In genomic region chr11:86790073-86790727, GRCh38 we compare ENCODE assay signal across 29 cellular contexts. TPM values are rescaled to one million over a fixed set of nuclear protein-coding genes. Genes with fewer than 3 reads are reported as not detected.
DNase-seq lines count a peak whose midpoint lies in the region; ATAC-seq, FAIRE-seq and TF ChIP-seq lines count a peak whose summit lies in the region.
"Had no signal": no experiment of that assay in that cellular context is flagged by ENCODE, and none has a peak within 500 bp of the region (broad histone marks: within the 10 kb centered on the region; RNA-seq: fewer than 3 reads in every experiment).

No MANE protein-coding gene starts in this region.

- H3K36me3 ChIP-seq in HCT116 (ENCODE audit: control insufficient read depth in 1 of 2, insufficient read depth in 2 of 2, low read length in 2 of 2) (no peaks in the 10 kb centered on the region), hepatocyte (replicated peaks; ENCODE audit: insufficient read depth, low read depth) (no peaks in the 10 kb centered on the region), MM.1S (replicated peaks; ENCODE audit: insufficient read depth, low read length) (no peaks in the 10 kb centered on the region), endodermal cell (ENCODE audit: control insufficient read depth, insufficient read depth, low read length) (no peaks in the 10 kb centered on the region)
- H3K36me3 ChIP-seq: breast epithelium, colonic mucosa, Peyer's patch, SJCRH30, upper lobe of left lung had no signal

- no peak overlapping the region for H3K4me3 Mint-ChIP-seq in endodermal cell
- H3K4me3 Mint-ChIP-seq: activated CD4-positive, alpha-beta memory T cell treated with anti-CD3 and anti-CD28 coated beads for 36 hours; HFFc6; naive thymus-derived CD8-positive, alpha-beta T cell had no signal

- H3K9me3 ChIP-seq in A549 (no peaks in the 10 kb centered on the region), HCT116 (ENCODE audit: control insufficient read depth in 1 of 2, insufficient read depth in 1 of 2, low read depth in 1 of 2, low read length in 2 of 2) (no peaks in the 10 kb centered on the region), hepatocyte (ENCODE audit: low read depth) (no peaks in the 10 kb centered on the region), MM.1S (replicated peaks; ENCODE audit: insufficient read depth, low read length) (no peaks in the 10 kb centered on the region), endodermal cell (ENCODE audit: control insufficient read depth, low read length) (no peaks in the 10 kb centered on the region)
- H3K9me3 ChIP-seq: breast epithelium, colonic mucosa, Peyer's patch, SJCRH30, upper lobe of left lung had no signal

- H3K27ac ChIP-seq in A549 (peak overlapping the region; percentile 44 to 76; a peak in 5 of 6 replicates), HCT116 (ENCODE audit: low read depth, low read length) (no peak overlapping the region), hepatocyte (peak overlapping the region; percentile 59), MM.1S (ENCODE audit: low read length) (no peak overlapping the region), endodermal cell (ENCODE audit: low read depth, low read length) (no peak overlapping the region)
- H3K27ac ChIP-seq: breast epithelium, colonic mucosa, Peyer's patch, SJCRH30, upper lobe of left lung had no signal

- H3K9me2 ChIP-seq in HCT116 (ENCODE audit: insufficient read depth) (no peaks in the 10 kb centered on the region), hepatocyte (replicated peaks; ENCODE audit: insufficient read depth) (no peaks in the 10 kb centered on the region), MM.1S (replicated peaks; ENCODE audit: insufficient read depth, low read length) (no peaks in the 10 kb centered on the region)

- TF ChIP-seq POLR2A in A549 (IDR thresholded peaks at IDR 0.05; ENCODE audit: low read length), result no peak
- TF ChIP-seq POLR2A in HCT116 (IDR thresholded peaks at IDR 0.05; ENCODE audit: borderline replicate concordance, extremely low read depth, insufficient read depth, insufficient read length), result no peak

- no peaks in the 10 kb centered on the region for H3F3A ChIP-seq in MM.1S (ENCODE audit: insufficient read depth, low read length)

- no peaks in the 10 kb centered on the region for H3K79me2 ChIP-seq in HCT116 (ENCODE audit: insufficient read depth, low read length)
- no peaks in the 10 kb centered on the region for H3K79me2 ChIP-seq in hepatocyte
- no peaks in the 10 kb centered on the region for H3K79me2 ChIP-seq in MM.1S (ENCODE audit: low read length)

- peak in 1 of 2 experiments; percentile 75; a peak in 2 of 5 replicates for TF ChIP-seq EP300 in A549 (IDR thresholded peaks at IDR 0.05)

- intact Hi-C loops in HCT116 (cut with micrococcal nuclease), result no loop called here

- DNase-seq in A549 (ENCODE audit: low read depth in 1 of 2, low spot score in 1 of 2), result peak in 1 of 2 experiments; percentile 85
- DNase-seq in HCT116 (ENCODE audit: low read depth, low spot score), result no peak
- peak; percentile 91 for DNase-seq in OCI-M1 (lab: John Stamatoyannopoulos, UW)
- peak; percentile 44 for DNase-seq in hepatocyte (ENCODE audit: low spot score)
- no peak for DNase-seq in MM.1S
- DNase-seq in endodermal cell, result no peak
- DNase-seq in NCI-H1105 (lab: John Stamatoyannopoulos, UW), result no peak
- DNase-seq in activated naive CD4-positive, alpha-beta T cell treated with Interleukin-2 at 50 U/mL for 16 hours, result no peak
- DNase-seq: activated CD4-positive, alpha-beta memory T cell treated with anti-CD3 and anti-CD28 coated beads for 36 hours; activated CD4-positive, CD25-positive, alpha-beta regulatory T cell treated with anti-CD3 and anti-CD28 coated beads, Interleukin-2, amount 50 U/mL, for 72 hours; activated CD8-positive, alpha-beta memory T cell treated with anti-CD3 and anti-CD28 coated beads, Interleukin-2, amount 50 U/mL, for 48 hours; activated naive CD4-positive, alpha-beta T cell treated with anti-CD3 and anti-CD28 coated beads, Interleukin-2, amount 50 U/mL, for 16 hours; C1 segment of cervical spinal cord; Calu3; colonic mucosa; effector CD8-positive, alpha-beta T cell; HFFc6; midbrain; naive thymus-derived CD8-positive, alpha-beta T cell; NCI-H1092; NCI-H1930; NCI-H446; occipital lobe; Peyer's patch; upper lobe of left lung had no signal

- 30% methylated on average over 1 of the region's 1 CpG for WGBS in A549 (ENCODE audit: missing lambda C conversion rate)
- 4% methylated on average over 1 of the region's 1 CpG for WGBS in hepatocyte (ENCODE audit: low lambda C conversion rate, missing lambda C conversion rate)
- WGBS in endodermal cell (ENCODE audit: insufficient coverage in 1 of 2, insufficient read length in 1 of 2), 2 experiments, result 93% methylated on average over 1 of the region's 1 CpG; no CpG with 5 or more reads in 1 of the 2 experiments

- peaks cover 19% of the 10 kb centered on the region for H3K4me1 ChIP-seq in A549
- H3K4me1 ChIP-seq in HCT116 (ENCODE audit: control insufficient read depth in 1 of 2, insufficient read depth in 2 of 2, low read length in 2 of 2), result peaks cover 7 to 8% of the 10 kb centered on the region in 2 experiments; a peak in 2 of 4 replicates
- H3K4me1 ChIP-seq in hepatocyte (ENCODE audit: insufficient read depth), result peaks cover 15% of the 10 kb centered on the region
- no peaks in the 10 kb centered on the region for H3K4me1 ChIP-seq in MM.1S (ENCODE audit: low read length)
- H3K4me1 ChIP-seq in endodermal cell (ENCODE audit: control insufficient read depth, insufficient read depth, low read length), result peaks cover 7% of the 10 kb centered on the region
- H3K4me1 ChIP-seq: breast epithelium, colonic mucosa, upper lobe of left lung had no signal

- H2AFZ ChIP-seq in HCT116 (ENCODE audit: low read depth, low read length, poor library complexity, severe bottlenecking) (no peak overlapping the region), hepatocyte (no peak overlapping the region), MM.1S (ENCODE audit: low read length) (no peak overlapping the region)

- H3K4me1 Mint-ChIP-seq in endodermal cell, result peaks cover 3% of the 10 kb centered on the region
- H3K4me1 Mint-ChIP-seq: naive thymus-derived CD8-positive, alpha-beta T cell had no signal

- TF ChIP-seq CTCF in A549 (IDR thresholded peaks at IDR 0.05) (no peak), HCT116 (IDR thresholded peaks at IDR 0.05 in 2 of 3, conservative IDR thresholded peaks at IDR 0.05 in 1 of 3; ENCODE audit: borderline replicate concordance in 1 of 3, insufficient read depth in 1 of 3, low read depth in 2 of 3, low read length in 2 of 3) (no peak), hepatocyte (IDR thresholded peaks at IDR 0.05; ENCODE audit: poor library complexity) (no peak), MM.1S (IDR thresholded peaks at IDR 0.05; ENCODE audit: low read length) (no peak), endodermal cell (conservative IDR thresholded peaks at IDR 0.05) (no peak)

- peaks cover 33% of the 10 kb centered on the region for H3K27me3 Mint-ChIP-seq in endodermal cell (ENCODE audit: insufficient read depth)

- CTCF ChIA-PET in A549 (lab: Yijun Ruan, JAX), result interaction anchor here (1.5 to 3.1 kb wide), 3 partner anchors 9 to 182 kb away, joined by 6 to 11 read pairs (median 7); partner anchors contain the start of gene PRSS23
- CTCF ChIA-PET in HCT116 (lab: Charles Lee), result no interaction called here

- POLR2A ChIA-PET in A549 (lab: Yijun Ruan, JAX) (interaction anchor here (1.0 to 2.9 kb wide), 2 partner anchors 10 to 306 kb away, joined by 3 to 28 read pairs; partner anchors contain the start of gene PRSS23), HCT116 (lab: Charles Lee) (interaction anchor here (1.3 kb wide), 1 partner anchor 9 kb away, joined by 4 read pairs; no protein-coding TSS in a partner anchor)

- no peak for FAIRE-seq in A549 (lab: Jason Lieb, UNC)
- FAIRE-seq: keratinocyte, TTC549 had no signal

- H3K4me3 ChIP-seq in A549 (no peak overlapping the region), HCT116 (replicated peaks in 1 of 2; ENCODE audit: low read depth in 1 of 2, low read length in 2 of 2) (no peak overlapping the region), hepatocyte (no peak overlapping the region), MM.1S (ENCODE audit: low read length) (no peak overlapping the region), endodermal cell (ENCODE audit: low read length) (no peak overlapping the region)
- H3K4me3 ChIP-seq: breast epithelium, colonic mucosa, Peyer's patch, SJCRH30, upper lobe of left lung had no signal

- H3K27me3 ChIP-seq in HCT116 (ENCODE audit: insufficient read depth, low read length) (no peaks in the 10 kb centered on the region), hepatocyte (no peaks in the 10 kb centered on the region), MM.1S (replicated peaks; ENCODE audit: insufficient read depth, low read length) (no peaks in the 10 kb centered on the region), endodermal cell (ENCODE audit: control insufficient read depth, insufficient read depth, low read length, poor library complexity, severe bottlenecking) (peaks cover 17% of the 10 kb centered on the region)
- H3K27me3 ChIP-seq: breast epithelium, colonic mucosa, Peyer's patch, SJCRH30, upper lobe of left lung had no signal

- TF ChIP-seq RAD21 in A549 (conservative IDR thresholded peaks at IDR 0.05 in 1 of 2, IDR thresholded peaks at IDR 0.05 in 1 of 2) (no peak), HCT116 (IDR thresholded peaks at IDR 0.05; ENCODE audit: low read depth) (no peak)

- H4K20me1 ChIP-seq in HCT116 (ENCODE audit: insufficient read depth), result no peaks in the 10 kb centered on the region
- no peaks in the 10 kb centered on the region for H4K20me1 ChIP-seq in hepatocyte (ENCODE audit: insufficient read depth, poor library complexity, severe bottlenecking)
- no peaks in the 10 kb centered on the region for H4K20me1 ChIP-seq in MM.1S (ENCODE audit: insufficient read depth, low read length)

- ATAC-seq in A549 (peak; percentile 41 to 75; a peak in 3 of 6 replicates), HCT116 (no peak)
- ATAC-seq: naive thymus-derived CD8-positive, alpha-beta T cell had no signal

- no peak overlapping the region for H3K27ac Mint-ChIP-seq in endodermal cell
- H3K27ac Mint-ChIP-seq: activated CD4-positive, alpha-beta memory T cell treated with anti-CD3 and anti-CD28 coated beads for 36 hours; HFFc6; naive thymus-derived CD8-positive, alpha-beta T cell had no signal

- peak overlapping the region; percentile 3; the same call in 2 of the 3 replicates for H3K4me2 ChIP-seq in A549
- H3K4me2 ChIP-seq in HCT116 (ENCODE audit: low read length), result no peak overlapping the region
- H3K4me2 ChIP-seq in hepatocyte, result no peak overlapping the region
- no peak overlapping the region for H3K4me2 ChIP-seq in MM.1S (ENCODE audit: low read depth, low read length)

- no peaks in the 10 kb centered on the region for H3K9me3 Mint-ChIP-seq in endodermal cell
- H3K9me3 Mint-ChIP-seq: activated CD4-positive, alpha-beta memory T cell treated with anti-CD3 and anti-CD28 coated beads for 36 hours; HFFc6; naive thymus-derived CD8-positive, alpha-beta T cell had no signal

- RAD21 ChIA-PET in HCT116 (lab: Charles Lee; ENCODE audit: low non-redundant PET in 1 of 2, low total read pairs in 2 of 2, uncharacterized antibody in 2 of 2, unreplicated experiment in 2 of 2), result no interaction called here

- H3K9ac ChIP-seq in HCT116 (ENCODE audit: low read length) (no peak overlapping the region), MM.1S (ENCODE audit: low read length) (no peak overlapping the region), endodermal cell (ENCODE audit: extremely low read depth, low read length, poor library complexity, severe bottlenecking) (no peak overlapping the region)

- BruUV-seq in HCT116 (replicated peaks; lab: Mats Ljungman, UMichigan), result no TSS peak

- H3K36me3 Mint-ChIP-seq in endodermal cell (ENCODE audit: low read depth), result no peaks in the 10 kb centered on the region
- H3K36me3 Mint-ChIP-seq: activated CD4-positive, alpha-beta memory T cell treated with anti-CD3 and anti-CD28 coated beads for 36 hours; naive thymus-derived CD8-positive, alpha-beta T cell had no signal

RNA-seq across cellular contexts. Expression of gene PRSS23, which starts 10.1 kb away (rescaled TPM):
- 240 and 282 TPM in 2 replicates for polyA plus RNA-seq in A549 (2011; rRNA removed)
- 114 and 212 TPM in 2 replicates for polyA plus RNA-seq in A549 (2012; cell fraction: cytosol; rRNA removed)
- 111 and 129 TPM in 2 replicates for polyA plus RNA-seq in A549 (2012; cell fraction: nucleus; rRNA removed)
- 199 to 247 TPM (median 217 TPM) in 3 replicates for polyA plus RNA-seq in A549 (2017; fragmentation: RNase III; extraction: RNeasy Plus Mini Kit Qiagen cat#74134 plus additional on column Dnase treatment)
- 340 and 362 TPM in 2 replicates for polyA minus RNA-seq in A549 (2011; rRNA and poly(A)+ RNA removed)
- 3.8 TPM for total RNA-seq in HCT116 (2021; ENCODE audit: unreplicated experiment)
- polyA plus RNA-seq in HCT116 (2012), result 1.6 and 2.0 TPM in 2 replicates
- 46.0 and 61.7 TPM in 2 replicates for total RNA-seq in hepatocyte
- polyA plus RNA-seq in hepatocyte, result 44.9 and 53.7 TPM in 2 replicates
- 1 to 10 TPM; 2.4 to 3.3 TPM for total RNA-seq in endodermal cell
- polyA plus RNA-seq in endodermal cell (2013, experiment 1 of 2), result 33.3 TPM
- 32.0 TPM for polyA plus RNA-seq in endodermal cell (2013, experiment 2 of 2)

Comparison
In these comparisons a context has a peak if more than half of its experiments do, and no peak if none do; other contexts are left out.
1. DNase-seq: peak in OCI-M1 (single experiment) and hepatocyte (single experiment); none in HCT116 (single experiment), MM.1S (single experiment), endodermal cell (single experiment), NCI-H1105 (single experiment) and activated naive CD4-positive, alpha-beta T cell treated with Interleukin-2 at 50 U/mL for 16 hours (single experiment).
2. H3K27ac ChIP-seq: peak in A549 (2 of 2) and hepatocyte (single experiment); none in HCT116 (single experiment), MM.1S (single experiment) and endodermal cell (single experiment).